1 cellular context compared by ENCODE assay signal in genomic region chr2:240789051-240789453, GRCh38.
TF ChIP-seq lines count a peak whose summit lies in the region.

No MANE protein-coding gene starts in this region.

TF ChIP-seq in HepG2, 621 proteins besides CTCF, POLR2A, EP300 and RAD21 (continued from another document):
- TF ChIP-seq UBTF (CRISPR knock-in tag; IDR thresholded peaks at IDR 0.05) = no peak
